Comparison of ENCODE assay signal across 26 cellular contexts in the genomic region with DNA sequence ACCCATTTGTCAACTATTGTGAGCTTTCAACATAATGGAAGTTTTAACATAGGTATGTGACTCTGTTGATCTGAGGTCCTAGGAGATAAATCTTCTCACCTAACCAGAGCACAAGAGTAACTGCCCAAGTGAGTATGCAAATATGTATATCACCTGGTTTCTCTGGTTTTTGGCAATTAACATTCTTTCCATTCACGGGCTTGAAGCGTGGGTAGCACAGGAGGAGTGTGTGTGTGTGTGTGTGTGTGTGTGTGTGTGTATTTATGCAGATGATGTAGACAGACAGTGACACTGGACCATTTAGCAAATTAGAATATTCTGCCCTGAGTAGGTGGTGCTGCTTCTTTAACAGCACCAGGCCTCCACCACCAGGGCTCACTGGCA. TPM values are rescaled to one million over a fixed set of nuclear protein-coding genes. Genes with fewer than 3 reads are reported as not detected.
DNase-seq lines count a peak whose midpoint lies in the region; ATAC-seq, FAIRE-seq and TF ChIP-seq lines count a peak whose summit lies in the region.
"Had no signal": no experiment of that assay in that cellular context is flagged by ENCODE, and none has a peak within 500 bp of the region (broad histone marks: within the 10 kb centered on the region; RNA-seq: fewer than 3 reads in every experiment).

No MANE protein-coding gene starts in this region.

- H2BK15ac ChIP-seq in H9 (ENCODE audit: low read depth, low read length) = no peak overlapping the region

- no peak overlapping the region for H3T11ph ChIP-seq in H9 (ENCODE audit: low read length)

- no peaks in the 10 kb centered on the region for H3K36me3 ChIP-seq in HUES48 (ENCODE audit: control insufficient read depth, insufficient read depth, low read length)
- H3K36me3 ChIP-seq: cardiac muscle cell, ovary, upper lobe of right lung had no signal

- H4K8ac ChIP-seq in H9 (replicated peaks; ENCODE audit: insufficient read length, low read depth, low read length) = no peak overlapping the region

- H3K79me1 ChIP-seq in H9 (ENCODE audit: insufficient read depth, low read depth, low read length, poor library complexity, severe bottlenecking) = no peaks in the 10 kb centered on the region

- no peak overlapping the region; a peak in 1 of 5 replicates for H3K4me3 Mint-ChIP-seq in H9
- H3K4me3 Mint-ChIP-seq: activated CD8-positive, alpha-beta memory T cell treated with anti-CD3 and anti-CD28 coated beads, Interleukin-2, amount 10 ng/mL, durations not matched to agents 7 days and 5 days; activated naive CD4-positive, alpha-beta T cell treated with anti-CD3 and anti-CD28 coated beads, Interleukin-2, amount 10 ng/mL, durations not matched to agents 7 days and 5 days; B cell; dendritic cell treated with granulocyte-macrophage colony-stimulating factor and Interleukin-4, amounts not matched to agents 40 ng/mL and 50 ng/mL, for 4 days; naive thymus-derived CD8-positive, alpha-beta T cell had no signal

- FAIRE-seq in GM12891 (lab: Jason Lieb, UNC) = peak; percentile 54
- FAIRE-seq: A204.1, endothelial cell of umbilical vein, RCC 7860 had no signal

- no peak overlapping the region for H2AK5ac ChIP-seq in H9 (ENCODE audit: insufficient read length, low read length)

- H3K27ac ChIP-seq in H9 (ENCODE audit: insufficient read length, low read depth, low read length) (peak overlapping the region; percentile 50), HUES48 (ENCODE audit: low read depth, low read length) (peak overlapping the region; percentile 54)
- H3K27ac ChIP-seq: cardiac muscle cell, ovary, upper lobe of right lung had no signal

- no peak overlapping the region for H3K14ac ChIP-seq in H9 (ENCODE audit: insufficient read depth, low read length)

- DNase-seq in GM12891 (ENCODE audit: insufficient read length, low spot score) = no peak
- peak; percentile 43 for DNase-seq in H9
- DNase-seq in iPS-NIHi7 (ENCODE audit: extremely low spot score) = peak; percentile 22
- DNase-seq in A172 (ENCODE audit: low spot score) = no peak
- DNase-seq in stimulated activated CD4-positive, alpha-beta T cell treated with anti-CD3 and anti-CD28 coated beads, Interleukin-4, amount 100 ng/mL, for 4 hours = no peak
- DNase-seq: activated CD4-positive, alpha-beta T cell treated with anti-CD3 and anti-CD28 coated beads for 48 hours; activated CD8-positive, alpha-beta memory T cell treated with anti-CD3 and anti-CD28 coated beads, Interleukin-2, amount 10 ng/mL, durations not matched to agents 7 days and 5 days; activated naive CD4-positive, alpha-beta T cell treated with anti-CD3 and anti-CD28 coated beads, Interleukin-2, amount 10 ng/mL, durations not matched to agents 7 days and 5 days; anterior cingulate cortex; DMS79; left cardiac atrium; naive thymus-derived CD8-positive, alpha-beta T cell; NCI-H510A treated with DMSO at 0.1 percent for 48 hours; ovary; T-helper 2 cell; upper lobe of right lung had no signal

- H3K56ac ChIP-seq in H9 (ENCODE audit: insufficient read length, low read depth, low read length) = no peak overlapping the region

- H3K4me2 ChIP-seq in H9 (ENCODE audit: insufficient read depth, insufficient read length, low read length) = peak overlapping the region; percentile 42

- no peaks in the 10 kb centered on the region; the same call in 1 of the 2 replicates for H3K27me3 ChIP-seq in H9 (ENCODE audit: insufficient read depth, low read length)
- H3K27me3 ChIP-seq in HUES48 (ENCODE audit: control insufficient read depth, insufficient read depth, low read length) = no peaks in the 10 kb centered on the region
- H3K27me3 ChIP-seq: ovary had no signal

- TF ChIP-seq POLR2A in GM12891 (IDR thresholded peaks at IDR 0.05; ENCODE audit: low read depth, low read length) = no peak

- H3K4me1 ChIP-seq in H9 (ENCODE audit: insufficient read depth, low read length) = peaks cover 19% of the 10 kb centered on the region
- peaks cover 27% of the 10 kb centered on the region for H3K4me1 ChIP-seq in HUES48 (ENCODE audit: control insufficient read depth, insufficient read depth, low read length)
- H3K4me1 ChIP-seq: upper lobe of right lung had no signal

- no peak overlapping the region for H2BK20ac ChIP-seq in H9 (ENCODE audit: low read depth, low read length, poor library complexity, severe bottlenecking)

- H3K27me3 Mint-ChIP-seq in H9 (ENCODE audit: low read depth) = peaks cover 4% of the 10 kb centered on the region

- no peak overlapping the region for H4K91ac ChIP-seq in H9 (ENCODE audit: insufficient read length, low read depth, low read length)

- H3K9ac ChIP-seq in H9 (ENCODE audit: extremely low read depth, insufficient read length, low read length) = no peak overlapping the region
- no peak overlapping the region for H3K9ac ChIP-seq in HUES48 (ENCODE audit: low read depth, low read length)

- no peak overlapping the region for H2BK12ac ChIP-seq in H9 (ENCODE audit: insufficient read length, low read depth, low read length)

- H3K4me1 Mint-ChIP-seq in H9 = peaks cover 35 to 43% of the 10 kb centered on the region in 2 experiments
- H3K4me1 Mint-ChIP-seq: activated CD8-positive, alpha-beta memory T cell treated with anti-CD3 and anti-CD28 coated beads, Interleukin-2, amount 10 ng/mL, durations not matched to agents 7 days and 5 days; naive thymus-derived CD8-positive, alpha-beta T cell had no signal

- no peak overlapping the region for H2BK5ac ChIP-seq in H9 (ENCODE audit: insufficient read length, low read length)

- no peak overlapping the region for H3K23ac ChIP-seq in H9 (ENCODE audit: insufficient read length, low read depth, low read length)

- peak overlapping the region; percentile 43 for H3K18ac ChIP-seq in H9 (ENCODE audit: insufficient read length, low read depth, low read length)

- no peaks in the 10 kb centered on the region for H3K9me3 Mint-ChIP-seq in H9
- H3K9me3 Mint-ChIP-seq: activated naive CD4-positive, alpha-beta T cell treated with anti-CD3 and anti-CD28 coated beads, Interleukin-2, amount 10 ng/mL, durations not matched to agents 7 days and 5 days; dendritic cell treated with granulocyte-macrophage colony-stimulating factor and Interleukin-4, amounts not matched to agents 40 ng/mL and 50 ng/mL, for 4 days had no signal

- no peak overlapping the region for H3K4ac ChIP-seq in H9 (ENCODE audit: low read depth, low read length)

- no CpG with 5 or more reads among the region's 2 CpGs for WGBS in H9 (ENCODE audit: extremely low coverage, insufficient read length, low lambda C conversion rate)

- no peaks in the 10 kb centered on the region for H3K9me3 ChIP-seq in H9 (ENCODE audit: control insufficient read depth, low read depth, low read length)
- H3K9me3 ChIP-seq in HUES48 (ENCODE audit: control insufficient read depth, insufficient read depth, low read length) = no peaks in the 10 kb centered on the region
- H3K9me3 ChIP-seq: ovary, upper lobe of right lung had no signal

- no peak overlapping the region for H3K4me3 ChIP-seq in HUES48 (ENCODE audit: low read depth, low read length)
- H3K4me3 ChIP-seq: cardiac muscle cell, ovary, upper lobe of right lung had no signal

- H4K20me1 ChIP-seq in H9 (ENCODE audit: control insufficient read depth, insufficient read depth, insufficient read length) = no peaks in the 10 kb centered on the region

- no peaks in the 10 kb centered on the region for H3K36me3 Mint-ChIP-seq in H9 (ENCODE audit: insufficient read depth in 1 of 3, low read depth in 3 of 3)
- H3K36me3 Mint-ChIP-seq: activated CD8-positive, alpha-beta memory T cell treated with anti-CD3 and anti-CD28 coated beads, Interleukin-2, amount 10 ng/mL, durations not matched to agents 7 days and 5 days; activated naive CD4-positive, alpha-beta T cell treated with anti-CD3 and anti-CD28 coated beads, Interleukin-2, amount 10 ng/mL, durations not matched to agents 7 days and 5 days; naive thymus-derived CD8-positive, alpha-beta T cell had no signal

- H3K23me2 ChIP-seq in H9 (ENCODE audit: insufficient read length, low read depth, low read length, poor library complexity, severe bottlenecking) = no peaks in the 10 kb centered on the region

- no peak overlapping the region for H2AFZ ChIP-seq in H9 (ENCODE audit: low read length)

- H4K5ac ChIP-seq in H9 (ENCODE audit: insufficient read length, low read depth, low read length) = no peak overlapping the region

- no peak for TF ChIP-seq CTCF in H9 (conservative IDR thresholded peaks at IDR 0.05)

- peak overlapping the region in 1 of 3 experiments; percentile 9; a peak in 2 of 7 replicates for H3K27ac Mint-ChIP-seq in H9
- H3K27ac Mint-ChIP-seq: activated CD8-positive, alpha-beta memory T cell treated with anti-CD3 and anti-CD28 coated beads, Interleukin-2, amount 10 ng/mL, durations not matched to agents 7 days and 5 days; activated naive CD4-positive, alpha-beta T cell treated with anti-CD3 and anti-CD28 coated beads, Interleukin-2, amount 10 ng/mL, durations not matched to agents 7 days and 5 days; B cell; dendritic cell treated with granulocyte-macrophage colony-stimulating factor and Interleukin-4, amounts not matched to agents 40 ng/mL and 50 ng/mL, for 4 days; naive thymus-derived CD8-positive, alpha-beta T cell had no signal

- ATAC-seq in HG02852 (IDR thresholded peaks at IDR 0.05; ENCODE audit: unreplicated experiment) (no peak), GM19463 (IDR thresholded peaks at IDR 0.05; ENCODE audit: unreplicated experiment) (no peak)
- ATAC-seq: activated CD8-positive, alpha-beta memory T cell treated with anti-CD3 and anti-CD28 coated beads, Interleukin-2, amount 10 ng/mL, durations not matched to agents 7 days and 5 days; left cardiac atrium; naive thymus-derived CD8-positive, alpha-beta T cell; upper lobe of right lung had no signal

- no peaks in the 10 kb centered on the region for H3K79me2 ChIP-seq in H9 (ENCODE audit: insufficient read depth, low read length)

- H2BK120ac ChIP-seq in H9 (ENCODE audit: low read depth, low read length, poor library complexity, severe bottlenecking) = no peak overlapping the region

TF ChIP-seq in GM12891, 5 proteins besides CTCF, POLR2A, EP300 and RAD21:
- TF ChIP-seq SPI1 (IDR thresholded peaks at IDR 0.05; ENCODE audit: low read depth, low read length) (no peak), TAF1 (IDR thresholded peaks at IDR 0.05; ENCODE audit: low read depth, low read length) (no peak), POLR2AphosphoS5 (IDR thresholded peaks at IDR 0.05; ENCODE audit: low read depth, low read length) (no peak), PAX5 (IDR thresholded peaks at IDR 0.05; ENCODE audit: insufficient read depth, low read length, severe bottlenecking) (no peak), POU2F2 (IDR thresholded peaks at IDR 0.05; ENCODE audit: low read depth, low read length) (no peak)

RNA-seq across cellular contexts. Expression of a gene that starts 15.0 kb away (rescaled TPM):
- polyA plus RNA-seq in GM12891 (2012; ENCODE audit: low read depth, missing spikeins) = 1.8 TPM
- 2.8 and 3.0 TPM in 2 replicates for total RNA-seq in H9 (2021)
- not detected in 2 replicates for total RNA-seq in A172 (2014; rRNA removed; shearing (Covaris generic))
- total RNA-seq: B cell; naive thymus-derived CD8-positive, alpha-beta T cell; SK-MEL-5 had no signal
- polyA plus RNA-seq: naive thymus-derived CD8-positive, alpha-beta T cell had no signal

Comparison
In these comparisons a context has a peak if more than half of its experiments do, and no peak if none do; other contexts are left out.
1. DNase-seq: peak in H9 (single experiment) and iPS-NIHi7 (single experiment); none in GM12891 (single experiment), A172 (single experiment) and stimulated activated CD4-positive, alpha-beta T cell treated with anti-CD3 and anti-CD28 coated beads, Interleukin-4, amount 100 ng/mL, for 4 hours (0 of 2).